ENCODE assay signal across 1 cellular context in genomic region chr1:16375521-16376359, GRCh38.
A peak's percentile ranks its signal among the peaks of the same experiment; 100 is the strongest.
TF ChIP-seq lines count a peak whose summit lies in the region.

No MANE protein-coding gene starts in this region.

TF ChIP-seq in HEK293, 187 proteins besides CTCF, POLR2A, EP300 and RAD21 (continued from another document and continues in another):
- TF ChIP-seq, protein P1, sequence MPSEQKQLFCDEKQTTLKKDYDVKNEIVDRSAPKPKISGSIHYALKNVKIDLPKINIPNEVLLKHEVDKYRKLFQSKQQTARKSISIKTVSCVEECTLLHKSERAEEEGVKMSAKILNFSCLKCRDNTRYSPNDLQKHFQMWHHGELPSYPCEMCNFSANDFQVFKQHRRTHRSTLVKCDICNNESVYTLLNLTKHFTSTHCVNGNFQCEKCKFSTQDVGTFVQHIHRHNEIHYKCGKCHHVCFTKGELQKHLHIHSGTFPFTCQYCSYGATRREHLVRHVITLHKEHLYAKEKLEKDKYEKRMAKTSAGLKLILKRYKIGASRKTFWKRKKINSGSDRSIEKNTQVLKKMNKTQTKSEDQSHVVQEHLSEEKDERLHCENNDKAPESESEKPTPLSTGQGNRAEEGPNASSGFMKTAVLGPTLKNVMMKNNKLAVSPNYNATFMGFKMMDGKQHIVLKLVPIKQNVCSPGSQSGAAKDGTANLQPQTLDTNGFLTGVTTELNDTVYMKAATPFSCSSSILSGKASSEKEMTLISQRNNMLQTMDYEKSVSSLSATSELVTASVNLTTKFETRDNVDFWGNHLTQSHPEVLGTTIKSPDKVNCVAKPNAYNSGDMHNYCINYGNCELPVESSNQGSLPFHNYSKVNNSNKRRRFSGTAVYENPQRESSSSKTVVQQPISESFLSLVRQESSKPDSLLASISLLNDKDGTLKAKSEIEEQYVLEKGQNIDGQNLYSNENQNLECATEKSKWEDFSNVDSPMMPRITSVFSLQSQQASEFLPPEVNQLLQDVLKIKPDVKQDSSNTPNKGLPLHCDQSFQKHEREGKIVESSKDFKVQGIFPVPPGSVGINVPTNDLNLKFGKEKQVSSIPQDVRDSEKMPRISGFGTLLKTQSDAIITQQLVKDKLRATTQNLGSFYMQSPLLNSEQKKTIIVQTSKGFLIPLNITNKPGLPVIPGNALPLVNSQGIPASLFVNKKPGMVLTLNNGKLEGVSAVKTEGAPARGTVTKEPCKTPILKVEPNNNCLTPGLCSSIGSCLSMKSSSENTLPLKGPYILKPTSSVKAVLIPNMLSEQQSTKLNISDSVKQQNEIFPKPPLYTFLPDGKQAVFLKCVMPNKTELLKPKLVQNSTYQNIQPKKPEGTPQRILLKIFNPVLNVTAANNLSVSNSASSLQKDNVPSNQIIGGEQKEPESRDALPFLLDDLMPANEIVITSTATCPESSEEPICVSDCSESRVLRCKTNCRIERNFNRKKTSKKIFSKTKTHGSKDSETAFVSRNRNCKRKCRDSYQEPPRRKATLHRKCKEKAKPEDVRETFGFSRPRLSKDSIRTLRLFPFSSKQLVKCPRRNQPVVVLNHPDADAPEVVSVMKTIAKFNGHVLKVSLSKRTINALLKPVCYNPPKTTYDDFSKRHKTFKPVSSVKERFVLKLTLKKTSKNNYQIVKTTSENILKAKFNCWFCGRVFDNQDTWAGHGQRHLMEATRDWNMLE (tag by site-specific recombination; conservative IDR thresholded peaks at IDR 0.05; ENCODE audit: low read depth): no peak
- TF ChIP-seq ZNF791 (tag by site-specific recombination; IDR thresholded peaks at IDR 0.05) (no peak), WT1 (tag by site-specific recombination; IDR thresholded peaks at IDR 0.05) (peak; percentile 79), ZSCAN18 (tag by site-specific recombination; IDR thresholded peaks at IDR 0.05) (no peak), ZBTB48 (tag by site-specific recombination; IDR thresholded peaks at IDR 0.05) (no peak), HOXD13 (CRISPR knock-in tag; IDR thresholded peaks at IDR 0.05; ENCODE audit: borderline replicate concordance) (no peak), ZNF398 (tag by site-specific recombination; IDR thresholded peaks at IDR 0.05) (no peak), GLI2 (tag by site-specific recombination; IDR thresholded peaks at IDR 0.05; ENCODE audit: borderline replicate concordance, low read depth) (no peak), ZNF239 (tag by site-specific recombination; IDR thresholded peaks at IDR 0.05) (no peak), ZNF473 (tag by site-specific recombination; IDR thresholded peaks at IDR 0.05) (no peak), ZSCAN30 (tag by site-specific recombination; IDR thresholded peaks at IDR 0.05) (no peak), ZNF280D (tag by site-specific recombination; IDR thresholded peaks at IDR 0.05) (no peak), ZNF529 (tag by site-specific recombination; IDR thresholded peaks at IDR 0.05; ENCODE audit: insufficient replicate concordance) (no peak), ZNF558 (tag by site-specific recombination; IDR thresholded peaks at IDR 0.05) (no peak), ZNF621 (tag by site-specific recombination; IDR thresholded peaks at IDR 0.05) (no peak), ZEB2 (tag by site-specific recombination; IDR thresholded peaks at IDR 0.05) (no peak), ZNF138 (tag by site-specific recombination; IDR thresholded peaks at IDR 0.05; ENCODE audit: borderline replicate concordance) (no peak), TRIM28 (IDR thresholded peaks at IDR 0.05; ENCODE audit: borderline replicate concordance, low read length) (peak; percentile 85; the same call in 1 of the 2 replicates), ZNF155 (tag by site-specific recombination; IDR thresholded peaks at IDR 0.05) (no peak), ZNF174 (tag by site-specific recombination; IDR thresholded peaks at IDR 0.05) (no peak), ZNF704 (tag by site-specific recombination; IDR thresholded peaks at IDR 0.05) (no peak), ZNF311 (tag by site-specific recombination; IDR thresholded peaks at IDR 0.05; ENCODE audit: borderline replicate concordance) (no peak), ZNF585B (tag by site-specific recombination; IDR thresholded peaks at IDR 0.05) (no peak), ZNF48 (tag by site-specific recombination; IDR thresholded peaks at IDR 0.05) (no peak), ZSCAN23 (tag by site-specific recombination; IDR thresholded peaks at IDR 0.05) (no peak), ZNF488 (tag by site-specific recombination; IDR thresholded peaks at IDR 0.05) (no peak)
- TF ChIP-seq, protein P2, sequence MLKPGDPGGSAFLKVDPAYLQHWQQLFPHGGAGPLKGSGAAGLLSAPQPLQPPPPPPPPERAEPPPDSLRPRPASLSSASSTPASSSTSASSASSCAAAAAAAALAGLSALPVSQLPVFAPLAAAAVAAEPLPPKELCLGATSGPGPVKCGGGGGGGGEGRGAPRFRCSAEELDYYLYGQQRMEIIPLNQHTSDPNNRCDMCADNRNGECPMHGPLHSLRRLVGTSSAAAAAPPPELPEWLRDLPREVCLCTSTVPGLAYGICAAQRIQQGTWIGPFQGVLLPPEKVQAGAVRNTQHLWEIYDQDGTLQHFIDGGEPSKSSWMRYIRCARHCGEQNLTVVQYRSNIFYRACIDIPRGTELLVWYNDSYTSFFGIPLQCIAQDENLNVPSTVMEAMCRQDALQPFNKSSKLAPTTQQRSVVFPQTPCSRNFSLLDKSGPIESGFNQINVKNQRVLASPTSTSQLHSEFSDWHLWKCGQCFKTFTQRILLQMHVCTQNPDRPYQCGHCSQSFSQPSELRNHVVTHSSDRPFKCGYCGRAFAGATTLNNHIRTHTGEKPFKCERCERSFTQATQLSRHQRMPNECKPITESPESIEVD (tag by site-specific recombination; IDR thresholded peaks at IDR 0.05): no peak; the same call in 1 of the 2 replicates
- TF ChIP-seq, protein P3, sequence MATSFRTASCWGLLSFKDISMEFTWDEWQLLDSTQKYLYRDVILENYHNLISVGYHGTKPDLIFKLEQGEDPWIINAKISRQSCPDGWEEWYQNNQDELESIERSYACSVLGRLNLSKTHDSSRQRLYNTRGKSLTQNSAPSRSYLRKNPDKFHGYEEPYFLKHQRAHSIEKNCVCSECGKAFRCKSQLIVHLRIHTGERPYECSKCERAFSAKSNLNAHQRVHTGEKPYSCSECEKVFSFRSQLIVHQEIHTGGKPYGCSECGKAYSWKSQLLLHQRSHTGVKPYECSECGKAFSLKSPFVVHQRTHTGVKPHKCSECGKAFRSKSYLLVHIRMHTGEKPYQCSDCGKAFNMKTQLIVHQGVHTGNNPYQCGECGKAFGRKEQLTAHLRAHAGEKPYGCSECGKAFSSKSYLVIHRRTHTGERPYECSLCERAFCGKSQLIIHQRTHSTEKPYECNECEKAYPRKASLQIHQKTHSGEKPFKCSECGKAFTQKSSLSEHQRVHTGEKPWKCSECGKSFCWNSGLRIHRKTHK (tag by site-specific recombination; IDR thresholded peaks at IDR 0.05): no peak
- TF ChIP-seq, protein P4, sequence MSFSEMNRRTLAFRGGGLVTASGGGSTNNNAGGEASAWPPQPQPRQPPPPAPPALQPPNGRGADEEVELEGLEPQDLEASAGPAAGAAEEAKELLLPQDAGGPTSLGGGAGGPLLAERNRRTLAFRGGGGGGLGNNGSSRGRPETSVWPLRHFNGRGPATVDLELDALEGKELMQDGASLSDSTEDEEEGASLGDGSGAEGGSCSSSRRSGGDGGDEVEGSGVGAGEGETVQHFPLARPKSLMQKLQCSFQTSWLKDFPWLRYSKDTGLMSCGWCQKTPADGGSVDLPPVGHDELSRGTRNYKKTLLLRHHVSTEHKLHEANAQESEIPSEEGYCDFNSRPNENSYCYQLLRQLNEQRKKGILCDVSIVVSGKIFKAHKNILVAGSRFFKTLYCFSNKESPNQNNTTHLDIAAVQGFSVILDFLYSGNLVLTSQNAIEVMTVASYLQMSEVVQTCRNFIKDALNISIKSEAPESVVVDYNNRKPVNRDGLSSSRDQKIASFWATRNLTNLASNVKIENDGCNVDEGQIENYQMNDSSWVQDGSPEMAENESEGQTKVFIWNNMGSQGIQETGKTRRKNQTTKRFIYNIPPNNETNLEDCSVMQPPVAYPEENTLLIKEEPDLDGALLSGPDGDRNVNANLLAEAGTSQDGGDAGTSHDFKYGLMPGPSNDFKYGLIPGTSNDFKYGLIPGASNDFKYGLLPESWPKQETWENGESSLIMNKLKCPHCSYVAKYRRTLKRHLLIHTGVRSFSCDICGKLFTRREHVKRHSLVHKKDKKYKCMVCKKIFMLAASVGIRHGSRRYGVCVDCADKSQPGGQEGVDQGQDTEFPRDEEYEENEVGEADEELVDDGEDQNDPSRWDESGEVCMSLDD (tag by site-specific recombination; IDR thresholded peaks at IDR 0.05): no peak
- TF ChIP-seq, protein P5, sequence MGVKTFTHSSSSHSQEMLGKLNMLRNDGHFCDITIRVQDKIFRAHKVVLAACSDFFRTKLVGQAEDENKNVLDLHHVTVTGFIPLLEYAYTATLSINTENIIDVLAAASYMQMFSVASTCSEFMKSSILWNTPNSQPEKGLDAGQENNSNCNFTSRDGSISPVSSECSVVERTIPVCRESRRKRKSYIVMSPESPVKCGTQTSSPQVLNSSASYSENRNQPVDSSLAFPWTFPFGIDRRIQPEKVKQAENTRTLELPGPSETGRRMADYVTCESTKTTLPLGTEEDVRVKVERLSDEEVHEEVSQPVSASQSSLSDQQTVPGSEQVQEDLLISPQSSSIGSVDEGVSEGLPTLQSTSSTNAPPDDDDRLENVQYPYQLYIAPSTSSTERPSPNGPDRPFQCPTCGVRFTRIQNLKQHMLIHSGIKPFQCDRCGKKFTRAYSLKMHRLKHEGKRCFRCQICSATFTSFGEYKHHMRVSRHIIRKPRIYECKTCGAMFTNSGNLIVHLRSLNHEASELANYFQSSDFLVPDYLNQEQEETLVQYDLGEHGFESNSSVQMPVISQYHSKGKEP (tag by site-specific recombination; IDR thresholded peaks at IDR 0.05): peak; percentile 49; the same call in 1 of the 2 replicates
- TF ChIP-seq, protein P6, sequence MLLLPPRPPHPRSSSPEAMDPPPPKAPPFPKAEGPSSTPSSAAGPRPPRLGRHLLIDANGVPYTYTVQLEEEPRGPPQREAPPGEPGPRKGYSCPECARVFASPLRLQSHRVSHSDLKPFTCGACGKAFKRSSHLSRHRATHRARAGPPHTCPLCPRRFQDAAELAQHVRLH (tag by site-specific recombination; IDR thresholded peaks at IDR 0.05): no peak
